8 cellular contexts compared by ENCODE assay signal in the genomic region with DNA sequence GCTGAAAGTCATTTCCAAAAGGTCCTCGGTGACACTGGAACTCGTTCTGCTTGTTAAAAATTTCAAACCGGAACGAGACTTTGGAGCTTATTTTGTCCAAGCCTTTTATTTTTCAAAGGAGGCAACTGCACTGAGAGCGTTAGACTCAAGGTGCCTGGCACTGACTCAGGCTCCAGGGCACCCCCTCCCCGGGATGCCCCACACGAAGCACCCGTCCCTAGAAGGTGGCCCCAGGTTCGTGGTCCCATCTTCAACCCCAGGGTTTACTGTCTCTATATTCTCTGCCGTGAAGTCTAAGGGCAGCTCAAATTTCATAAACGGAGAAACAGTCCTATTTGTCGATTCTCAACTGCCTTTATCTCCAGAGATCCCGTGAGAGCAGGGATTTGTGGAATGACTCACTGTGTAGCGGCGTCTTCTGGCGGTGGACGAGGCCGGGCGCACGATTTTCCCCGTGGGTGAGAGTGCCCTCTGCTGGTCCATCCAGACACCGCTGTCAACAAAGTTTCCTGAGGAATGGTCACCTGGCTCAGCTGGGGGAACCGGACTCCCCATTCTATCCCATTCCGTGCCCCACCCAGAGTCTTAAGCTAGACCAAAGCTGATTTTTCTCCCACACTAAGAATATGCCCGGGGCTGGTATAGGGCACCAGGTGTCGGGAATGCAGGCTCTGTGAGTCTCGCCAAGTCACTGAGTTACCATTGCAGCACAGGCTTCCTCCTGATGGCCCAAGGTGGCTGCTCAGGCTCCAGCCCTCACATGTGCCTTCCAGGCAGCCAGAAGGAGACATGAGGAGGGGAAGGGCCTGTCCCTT. TPM values are rescaled to one million over a fixed set of nuclear protein-coding genes. Genes with fewer than 3 reads are reported as not detected.
A peak's percentile ranks its signal among the peaks of the same experiment; 100 is the strongest.
DNase-seq lines count a peak whose midpoint lies in the region; ATAC-seq and TF ChIP-seq lines count a peak whose summit lies in the region.

No MANE protein-coding gene starts in this region.

- intact Hi-C loops in body of pancreas (cut with DNase I): loop anchor here (5.0 kb wide), 1 partner anchor 33 kb away; no protein-coding TSS in a partner anchor

- WGBS in SK-N-SH (ENCODE audit: low lambda C conversion rate): 31% methylated on average over 21 of the region's 27 CpGs
- whole genome bisulfite sequencing in body of pancreas, 2 donors: 38 to 45% methylated on average over 24 to 27 of the region's 27 CpGs

- H3K79me2 ChIP-seq in SK-N-SH (ENCODE audit: insufficient read depth): no peaks in the 10 kb centered on the region

- H3K27me3 ChIP-seq in SK-N-SH (ENCODE audit: insufficient read depth) (no peaks in the 10 kb centered on the region), body of pancreas (no peaks in the 10 kb centered on the region)

- H3K27ac Mint-ChIP-seq in immature natural killer cell: no peak overlapping the region

- no peaks in the 10 kb centered on the region for H3K36me3 ChIP-seq in SK-N-SH (replicated peaks in 1 of 2; ENCODE audit: control insufficient read depth in 1 of 2, insufficient read depth in 2 of 2, low read length in 1 of 2)
- H3K36me3 ChIP-seq in body of pancreas (replicated peaks in 1 of 2; ENCODE audit: insufficient read depth in 1 of 2, low read depth in 2 of 2): no peaks in the 10 kb centered on the region

- no peaks in the 10 kb centered on the region for H3K9me3 Mint-ChIP-seq in immature natural killer cell

- H3K4me1 Mint-ChIP-seq in immature natural killer cell: peaks cover 12 to 15% of the 10 kb centered on the region in 2 donors

- no peaks in the 10 kb centered on the region for H4K20me1 ChIP-seq in SK-N-SH (ENCODE audit: insufficient read depth)

- H3K9me3 ChIP-seq in SK-N-SH (no peaks in the 10 kb centered on the region), body of pancreas (no peaks in the 10 kb centered on the region)

- no peak overlapping the region for H3K4me3 Mint-ChIP-seq in immature natural killer cell

- H2AFZ ChIP-seq in SK-N-SH (ENCODE audit: low read depth): peak overlapping the region; percentile 82

- no peaks in the 10 kb centered on the region; a peak in 1 of 4 replicates for H3K4me1 ChIP-seq in SK-N-SH (ENCODE audit: control insufficient read depth in 1 of 2, insufficient read depth in 2 of 2, low read depth in 1 of 2, low read length in 1 of 2)
- peaks cover 7% of the 10 kb centered on the region for H3K4me1 ChIP-seq in body of pancreas

- H3K4me2 ChIP-seq in SK-N-SH: no peak overlapping the region

- CTCF ChIA-PET in SK-N-SH (lab: Yijun Ruan, JAX): interaction anchor here (0.6 to 4.5 kb wide), 56 partner anchors 10 to 474 kb away, joined by 3 to 76 read pairs (median 3); a partner anchor contains a TSS

- no peak for TF ChIP-seq EP300 in SK-N-SH (IDR thresholded peaks at IDR 0.05; ENCODE audit: borderline replicate concordance in 1 of 2, low read depth in 1 of 2, low read length in 1 of 2)

- no peak overlapping the region for H3K9ac ChIP-seq in SK-N-SH

- ATAC-seq in body of pancreas (peak; percentile 88), GM18858 (IDR thresholded peaks at IDR 0.05; ENCODE audit: unreplicated experiment) (no peak)

- TF ChIP-seq RAD21 in SK-N-SH (IDR thresholded peaks at IDR 0.05; ENCODE audit: low read length): peak; percentile 71

- DNase-seq in D341Med (ENCODE audit: low spot score) (peak; percentile 83), KBM-7 (peak; percentile 60), SK-N-SH (peak; percentile 82), body of pancreas (peak; percentile 65 to 75 (median 74)), immature natural killer cell (peak; percentile 32 to 48 (median 37)), GM19238 (ENCODE audit: insufficient read length, low spot score) (no peak)
- peak; percentile 57 for DNase-seq in stimulated activated CD4-positive, alpha-beta T cell treated with anti-CD3 and anti-CD28 coated beads, Interleukin-1b, Interleukin-23, amount 100 ng/mL, for 48 hours

- H3K27ac ChIP-seq in SK-N-SH (ENCODE audit: low read depth in 2 of 2, low read length in 1 of 2): no peak overlapping the region
- H3K27ac ChIP-seq in body of pancreas: no peak overlapping the region

- no peaks in the 10 kb centered on the region for H3K9me2 ChIP-seq in SK-N-SH

- TF ChIP-seq CTCF in SK-N-SH (IDR thresholded peaks at IDR 0.05) (peak; percentile 82), body of pancreas (IDR thresholded peaks at IDR 0.05) (peak; percentile 49 to 76 (median 64))

- in situ Hi-C loops in KBM-7 (cut with MboI; ENCODE audit: low pct_unique_long_range_greater_than_20kb, low sequenced_read_pairs): loop anchor here (25.0 kb wide), 2 partner anchors 237 to 463 kb away; no protein-coding TSS in a partner anchor

- no peaks in the 10 kb centered on the region for H3F3A ChIP-seq in SK-N-SH (replicated peaks; ENCODE audit: insufficient read depth)

- POLR2A ChIA-PET in SK-N-SH (lab: Yijun Ruan, JAX): no interaction called here

- no peak overlapping the region; a peak in 1 of 4 replicates for H3K4me3 ChIP-seq in SK-N-SH (ENCODE audit: low read depth in 2 of 2, low read length in 1 of 2)
- H3K4me3 ChIP-seq in body of pancreas: no peak overlapping the region

- no peaks in the 10 kb centered on the region for H3K36me3 Mint-ChIP-seq in immature natural killer cell

- no peak for TF ChIP-seq POLR2A in body of pancreas (IDR thresholded peaks at IDR 0.05)

- peaks cover 0 to 12% (median 3%) of the 10 kb centered on the region in 3 donors for H3K27me3 Mint-ChIP-seq in immature natural killer cell (ENCODE audit: low read depth in 3 of 3)

TF ChIP-seq in SK-N-SH, 30 proteins besides CTCF, POLR2A, EP300 and RAD21:
- TF ChIP-seq, protein P1, sequence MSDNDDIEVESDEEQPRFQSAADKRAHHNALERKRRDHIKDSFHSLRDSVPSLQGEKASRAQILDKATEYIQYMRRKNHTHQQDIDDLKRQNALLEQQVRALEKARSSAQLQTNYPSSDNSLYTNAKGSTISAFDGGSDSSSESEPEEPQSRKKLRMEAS (IDR thresholded peaks at IDR 0.05; ENCODE audit: low read depth): peak; percentile 47; the same call in 1 of the 2 replicates
- TF ChIP-seq GATA2 (CRISPR knock-in tag; IDR thresholded peaks at IDR 0.05) (no peak), FOSL2 (IDR thresholded peaks at IDR 0.05; ENCODE audit: borderline replicate concordance, low read depth) (peak; percentile 54; the same call in 1 of the 2 replicates), POLR2AphosphoS5 (IDR thresholded peaks at IDR 0.05; ENCODE audit: low read depth, low read length) (no peak), CHD2 (IDR thresholded peaks at IDR 0.05; ENCODE audit: low read length, partially characterized antibody) (peak; percentile 92), SMC3 (IDR thresholded peaks at IDR 0.05; ENCODE audit: low read depth, low read length) (peak; percentile 69), JUND (IDR thresholded peaks at IDR 0.05) (peak; percentile 63)
- TF ChIP-seq, protein P2, sequence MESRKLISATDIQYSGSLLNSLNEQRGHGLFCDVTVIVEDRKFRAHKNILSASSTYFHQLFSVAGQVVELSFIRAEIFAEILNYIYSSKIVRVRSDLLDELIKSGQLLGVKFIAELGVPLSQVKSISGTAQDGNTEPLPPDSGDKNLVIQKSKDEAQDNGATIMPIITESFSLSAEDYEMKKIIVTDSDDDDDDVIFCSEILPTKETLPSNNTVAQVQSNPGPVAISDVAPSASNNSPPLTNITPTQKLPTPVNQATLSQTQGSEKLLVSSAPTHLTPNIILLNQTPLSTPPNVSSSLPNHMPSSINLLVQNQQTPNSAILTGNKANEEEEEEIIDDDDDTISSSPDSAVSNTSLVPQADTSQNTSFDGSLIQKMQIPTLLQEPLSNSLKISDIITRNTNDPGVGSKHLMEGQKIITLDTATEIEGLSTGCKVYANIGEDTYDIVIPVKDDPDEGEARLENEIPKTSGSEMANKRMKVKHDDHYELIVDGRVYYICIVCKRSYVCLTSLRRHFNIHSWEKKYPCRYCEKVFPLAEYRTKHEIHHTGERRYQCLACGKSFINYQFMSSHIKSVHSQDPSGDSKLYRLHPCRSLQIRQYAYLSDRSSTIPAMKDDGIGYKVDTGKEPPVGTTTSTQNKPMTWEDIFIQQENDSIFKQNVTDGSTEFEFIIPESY (IDR thresholded peaks at IDR 0.05; ENCODE audit: borderline replicate concordance, low read depth): peak; percentile 93
TF ChIP-seq in SK-N-SH: peak in this region for 6.

RNA-seq across cellular contexts. Expression of a gene that starts 27.1 kb away (rescaled TPM):
- polyA plus RNA-seq in SK-N-SH (2012; rRNA removed) (not detected in 2 replicates), immature natural killer cell (not detected)
- not detected in 2 replicates for polyA plus RNA-seq in SK-N-SH (2012; cell fraction: cytosol; rRNA removed)
- polyA plus RNA-seq in SK-N-SH (2012; cell fraction: nucleus; rRNA removed): 0.02 TPM in 1 of 2 replicates, not detected in the other
- total RNA-seq in body of pancreas: 1 to 10 TPM in 1 of 2 donors, under 1 TPM in 1; 0.66 to 1.3 TPM

RNA-seq across cellular contexts. Expression of a gene that starts 50.9 kb away (rescaled TPM):
- polyA plus RNA-seq in SK-N-SH (2012; rRNA removed) (not detected in 2 replicates), immature natural killer cell (not detected)
- not detected in 2 replicates for polyA plus RNA-seq in SK-N-SH (2012; cell fraction: cytosol; rRNA removed)
- polyA plus RNA-seq in SK-N-SH (2012; cell fraction: nucleus; rRNA removed): not detected in 2 replicates
- total RNA-seq in body of pancreas: not detected
